1 cellular context compared by ENCODE assay signal in genomic region chr7:5519515-5519928, GRCh38.
TF ChIP-seq lines count a peak whose summit lies in the region.

No MANE protein-coding gene starts in this region.

TF ChIP-seq in IMR-90, 13 proteins besides CTCF, POLR2A, EP300 and RAD21:
- no peak for TF ChIP-seq MXI1 (IDR thresholded peaks at IDR 0.05; ENCODE audit: borderline replicate concordance, low read depth, low read length)
- TF ChIP-seq MAZ (IDR thresholded peaks at IDR 0.05; ENCODE audit: borderline replicate concordance, low read depth, low read length) = no peak
- no peak for TF ChIP-seq FOS (IDR thresholded peaks at IDR 0.05; ENCODE audit: low read depth, low read length)
- no peak for TF ChIP-seq SMC3 (IDR thresholded peaks at IDR 0.05; ENCODE audit: low read depth, low read length)
- TF ChIP-seq CHD1 (IDR thresholded peaks at IDR 0.05; ENCODE audit: low read depth, low read length) = no peak
- TF ChIP-seq USF2 (IDR thresholded peaks at IDR 0.05; ENCODE audit: low read depth, low read length) = no peak
- no peak for TF ChIP-seq CEBPB (IDR thresholded peaks at IDR 0.05; ENCODE audit: low read depth, low read length)
- no peak for TF ChIP-seq NFE2L2 (IDR thresholded peaks at IDR 0.05; ENCODE audit: low read depth, low read length)
- TF ChIP-seq RCOR1 (IDR thresholded peaks at IDR 0.05; ENCODE audit: insufficient replicate concordance, low read length) = no peak
- TF ChIP-seq BHLHE40 (IDR thresholded peaks at IDR 0.05; ENCODE audit: low read depth, low read length) = no peak
- no peak for TF ChIP-seq MAFK (IDR thresholded peaks at IDR 0.05; ENCODE audit: low read depth, low read length)
- no peak for TF ChIP-seq RFX5 (IDR thresholded peaks at IDR 0.05; ENCODE audit: low read depth, low read length)
- TF ChIP-seq ELK1 (IDR thresholded peaks at IDR 0.05; ENCODE audit: borderline replicate concordance, low read depth, low read length) = no peak
